Comparison of ENCODE assay signal across 15 cellular contexts in genomic region chr13:75372923-75373841, GRCh38.
A peak's percentile ranks its signal among the peaks of the same experiment; 100 is the strongest.
DNase-seq lines count a peak whose midpoint lies in the region; ATAC-seq and TF ChIP-seq lines count a peak whose summit lies in the region.
"Had no signal": no experiment of that assay in that cellular context is flagged by ENCODE, and none has a peak within 500 bp of the region (broad histone marks: within the 10 kb centered on the region; RNA-seq: fewer than 3 reads in every experiment).

No MANE protein-coding gene starts in this region.

- H3K9me3 ChIP-seq in HEK293 (ENCODE audit: control insufficient read depth, insufficient read depth, low read depth, low read length) (no peaks in the 10 kb centered on the region), SK-N-MC (ENCODE audit: low read depth, low read length) (no peaks in the 10 kb centered on the region), heart left ventricle (no peaks in the 10 kb centered on the region), psoas muscle (no peaks in the 10 kb centered on the region), prostate gland (no peaks in the 10 kb centered on the region)
- H3K9me3 ChIP-seq: ascending aorta, suprapubic skin had no signal

- H3K27me3 ChIP-seq in heart left ventricle (no peaks in the 10 kb centered on the region), psoas muscle (ENCODE audit: insufficient read depth in 3 of 3, low read length in 2 of 3) (no peaks in the 10 kb centered on the region), prostate gland (replicated peaks; ENCODE audit: insufficient read depth) (no peaks in the 10 kb centered on the region)
- H3K27me3 ChIP-seq: ascending aorta, suprapubic skin had no signal

- no peak overlapping the region for H3K9ac ChIP-seq in SK-N-MC (ENCODE audit: insufficient read length)

- TF ChIP-seq POLR2A in heart left ventricle (IDR thresholded peaks at IDR 0.05) (no peak), prostate gland (IDR thresholded peaks at IDR 0.05) (no peak)

- TF ChIP-seq CTCF in HEK293 (tag by site-specific recombination; IDR thresholded peaks at IDR 0.05), result no peak
- TF ChIP-seq CTCF in heart left ventricle (IDR thresholded peaks at IDR 0.05), result no peak
- no peak for TF ChIP-seq CTCF in psoas muscle (IDR thresholded peaks at IDR 0.05)
- TF ChIP-seq CTCF in prostate gland (IDR thresholded peaks at IDR 0.05), result no peak

- CTCF ChIA-PET in HEK293 (lab: Yijun Ruan, JAX), result interaction anchor here (0.5 to 3.8 kb wide), 19 partner anchors 9 to 1655 kb away, joined by 3 to 14 read pairs (median 4); partner anchors contain the start of gene TBC1D4

- H3K4me1 ChIP-seq in HEK293 (ENCODE audit: control insufficient read depth, insufficient read depth, low read length), result no peaks in the 10 kb centered on the region
- H3K4me1 ChIP-seq in heart left ventricle, result peaks cover 4 to 50% (median 19%) of the 10 kb centered on the region in 12 donors
- peaks cover 80% of the 10 kb centered on the region for H3K4me1 ChIP-seq in psoas muscle
- no peaks in the 10 kb centered on the region for H3K4me1 ChIP-seq in prostate gland (replicated peaks)
- H3K4me1 ChIP-seq: ascending aorta had no signal

- H3K36me3 ChIP-seq in HEK293 (ENCODE audit: control insufficient read depth in 2 of 2, insufficient read depth in 1 of 2, low read length in 2 of 2) (no peaks in the 10 kb centered on the region), SK-N-MC (ENCODE audit: insufficient read depth, low read length) (no peaks in the 10 kb centered on the region), heart left ventricle (no peaks in the 10 kb centered on the region), psoas muscle (ENCODE audit: insufficient read depth in 1 of 2, low read depth in 1 of 2) (no peaks in the 10 kb centered on the region), prostate gland (no peaks in the 10 kb centered on the region)
- H3K36me3 ChIP-seq: ascending aorta, suprapubic skin had no signal

- WGBS in heart left ventricle, 4 donors, result 29 to 34% (median 31%) methylated on average over 13 of the region's 13 CpGs
- WGBS in psoas muscle, 3 donors, result 26 to 42% (median 27%) methylated on average over 13 of the region's 13 CpGs
- WGBS in prostate gland, result 54% methylated on average over 13 of the region's 13 CpGs

- H3K4me3 ChIP-seq in HEK293 (ENCODE audit: low read depth, low read length) (no peak overlapping the region), SK-N-MC (no peak overlapping the region), heart left ventricle (peak overlapping the region in 1 of 12 donors; percentile 9), psoas muscle (peak overlapping the region; percentile 4), prostate gland (no peak overlapping the region)
- H3K4me3 ChIP-seq: ascending aorta, PC-9, suprapubic skin had no signal

- intact Hi-C loops in heart left ventricle (cut with DNase I) (loop anchor here in 9 of 10 donors (1.0 to 10.0 kb wide), 8 partner anchors 49 to 179 kb away; partner anchors contain the start of genes TBC1D4 (in 8 of the 9), UCHL3 (in 5 of the 9) and COMMD6 (in 1 of the 9)), psoas muscle (cut with DNase I) (loop anchor here (2.0 to 10.0 kb wide), 3 partner anchors 39 to 172 kb away; partner anchors contain the start of genes TBC1D4 (in 1 of the 2) and UCHL3 (in 1 of the 2)), prostate gland (cut with DNase I) (loop anchor here (5.0 kb wide), 1 partner anchor 174 kb away; the partner anchor contains the start of gene UCHL3)

- DNase-seq in SK-N-MC (ENCODE audit: low read depth, low spot score) (no peak), heart left ventricle (no peak), psoas muscle (no peak), prostate gland (ENCODE audit: low spot score) (no peak), KG1 (lab: John Stamatoyannopoulos, UW) (no peak), NCI-H1436 treated with DMSO at 0.1 percent for 48 hours (lab: John Stamatoyannopoulos, UW) (no peak)
- DNase-seq: activated CD4-positive, CD25-positive, alpha-beta regulatory T cell; activated gamma-delta T cell treated with Interleukin-2 at 50 U/mL for 16 hours; NCI-H1417 treated with DMSO at 0.1 percent for 48 hours; stimulated activated CD4-positive, alpha-beta T cell treated with anti-CD3 and anti-CD28 coated beads, Interleukin-1b, Interleukin-23, amount 100 ng/mL, for 48 hours had no signal

- H3K27ac ChIP-seq in HEK293 (ENCODE audit: extremely low read depth, low read depth, low read length), result no peak overlapping the region
- H3K27ac ChIP-seq in SK-N-MC, result peak overlapping the region; percentile 17
- peak overlapping the region; percentile 2 to 71 (median 58) for H3K27ac ChIP-seq in heart left ventricle
- peak overlapping the region; percentile 93 for H3K27ac ChIP-seq in psoas muscle
- no peak overlapping the region for H3K27ac ChIP-seq in prostate gland
- H3K27ac ChIP-seq: ascending aorta, PC-9, suprapubic skin had no signal

- POLR2A ChIA-PET in HEK293 (lab: Yijun Ruan, JAX), result no interaction called here

- peak in 3 of 4 donors; percentile 31 to 52 (median 39) for ATAC-seq in heart left ventricle
- ATAC-seq in psoas muscle, result peak in 3 of 4 donors; percentile 15 to 33 (median 25)
- ATAC-seq in activated CD4-positive, CD25-positive, alpha-beta regulatory T cell treated with anti-CD3 and anti-CD28 coated beads, Interleukin-2, amount 50 U/mL, for 24 hours, result no peak

TF ChIP-seq in HEK293, 187 proteins besides CTCF, POLR2A, EP300 and RAD21:
- no peak for TF ChIP-seq KLF17 (tag by site-specific recombination; IDR thresholded peaks at IDR 0.05)
- 0 out of 2 replicates have a peak, but pooled peaks have one; percentile 43 for TF ChIP-seq TRIM28 (IDR thresholded peaks at IDR 0.05; ENCODE audit: borderline replicate concordance, low read length)

Comparison
In these comparisons a context has a peak if more than half of its experiments do, and no peak if none do; other contexts are left out.
1. H3K27ac ChIP-seq: peak in SK-N-MC (single experiment), heart left ventricle (12 of 12) and psoas muscle (single experiment); none in HEK293 (single experiment) and prostate gland (0 of 2).
2. ATAC-seq: peak in heart left ventricle (3 of 4) and psoas muscle (3 of 4); none in activated CD4-positive, CD25-positive, alpha-beta regulatory T cell treated with anti-CD3 and anti-CD28 coated beads, Interleukin-2, amount 50 U/mL, for 24 hours (0 of 2).